In the genomic region with DNA sequence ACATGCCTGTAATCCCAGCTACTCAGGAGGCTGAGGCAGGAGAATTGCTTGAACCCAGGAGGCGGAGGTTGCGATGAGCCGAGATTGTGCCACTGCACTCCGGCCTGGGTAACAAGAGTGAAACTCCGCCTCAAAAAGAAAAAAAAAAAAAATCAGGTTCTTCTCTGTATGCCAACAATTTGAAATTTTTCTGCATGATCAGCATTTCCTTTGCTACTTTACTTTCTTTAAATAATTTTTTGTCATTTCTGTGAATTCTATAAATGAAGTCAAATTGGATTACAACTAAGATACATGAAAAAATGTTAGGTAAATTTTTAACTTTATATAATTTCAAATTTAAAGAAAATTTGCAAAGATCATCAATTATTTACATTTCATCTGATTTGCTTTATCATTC, we compare ENCODE assay signal across 3 cellular contexts.
TF ChIP-seq lines count a peak whose summit lies in the region.

No MANE protein-coding gene starts in this region.

TF ChIP-seq in A549, 52 proteins besides CTCF, POLR2A, EP300 and RAD21:
- no peak for TF ChIP-seq RNF2 (IDR thresholded peaks at IDR 0.05; ENCODE audit: borderline replicate concordance, low read depth)
- TF ChIP-seq HOXA7 (CRISPR knock-in tag; IDR thresholded peaks at IDR 0.05) = no peak
- no peak for TF ChIP-seq MAZ (IDR thresholded peaks at IDR 0.05; ENCODE audit: borderline replicate concordance, low read depth, low read length)
- peak; percentile 96 for TF ChIP-seq MAFK (IDR thresholded peaks at IDR 0.05; ENCODE audit: partially characterized antibody)

TF ChIP-seq in IMR-90, 13 proteins besides CTCF, POLR2A, EP300 and RAD21:
- no peak for TF ChIP-seq CHD1 (IDR thresholded peaks at IDR 0.05; ENCODE audit: low read depth, low read length)
- TF ChIP-seq RCOR1 (IDR thresholded peaks at IDR 0.05; ENCODE audit: insufficient replicate concordance, low read length) = no peak
- TF ChIP-seq MAFK (IDR thresholded peaks at IDR 0.05; ENCODE audit: low read depth, low read length) = peak; percentile 96
- no peak for TF ChIP-seq BHLHE40 (IDR thresholded peaks at IDR 0.05; ENCODE audit: low read depth, low read length)
TF ChIP-seq in IMR-90: peak in this region for 1.

TF ChIP-seq in H1, 55 proteins besides CTCF, POLR2A, EP300 and RAD21:
- TF ChIP-seq SP1 (IDR thresholded peaks at IDR 0.05; ENCODE audit: low read depth, low read length) = no peak
- no peak for TF ChIP-seq ASH2L (IDR thresholded peaks at IDR 0.05; ENCODE audit: low read length)
- TF ChIP-seq, protein P1, sequence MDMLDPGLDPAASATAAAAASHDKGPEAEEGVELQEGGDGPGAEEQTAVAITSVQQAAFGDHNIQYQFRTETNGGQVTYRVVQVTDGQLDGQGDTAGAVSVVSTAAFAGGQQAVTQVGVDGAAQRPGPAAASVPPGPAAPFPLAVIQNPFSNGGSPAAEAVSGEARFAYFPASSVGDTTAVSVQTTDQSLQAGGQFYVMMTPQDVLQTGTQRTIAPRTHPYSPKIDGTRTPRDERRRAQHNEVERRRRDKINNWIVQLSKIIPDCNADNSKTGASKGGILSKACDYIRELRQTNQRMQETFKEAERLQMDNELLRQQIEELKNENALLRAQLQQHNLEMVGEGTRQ (IDR thresholded peaks at IDR 0.05; ENCODE audit: low read length) = no peak
- TF ChIP-seq GABPA (IDR thresholded peaks at IDR 0.05; ENCODE audit: borderline replicate concordance, insufficient read depth, low read length) = no peak
- peak; percentile 68; the same call in 1 of the 2 replicates for TF ChIP-seq MAFK (IDR thresholded peaks at IDR 0.05; ENCODE audit: low read depth, low read length)
